ENCODE assay signal across 7 cellular contexts in the genomic region with DNA sequence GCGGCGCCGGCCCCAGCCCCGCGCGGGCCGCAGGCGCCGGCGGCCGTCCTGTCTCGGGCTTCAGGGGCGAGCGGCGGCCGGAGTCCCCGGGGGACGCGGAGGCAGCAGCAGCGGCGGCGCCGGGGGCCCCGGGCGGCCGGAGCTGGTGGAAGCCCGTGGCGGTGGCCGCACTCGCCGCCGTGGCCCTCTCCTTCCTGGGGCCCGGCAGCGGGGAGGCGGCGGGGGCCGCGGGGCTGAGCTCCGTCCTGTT. TPM values are rescaled to one million over a fixed set of nuclear protein-coding genes. Genes with fewer than 3 reads are reported as not detected.
DNase-seq lines count a peak whose midpoint lies in the region; ATAC-seq and TF ChIP-seq lines count a peak whose summit lies in the region.
"Not testable (repeated sequence)": the region's sequence is repeated elsewhere in the genome, so short reads cannot be mapped to it uniquely, and the experiment has no call there.

No MANE protein-coding gene starts in this region.

- TF ChIP-seq POLR2A in Peyer's patch (IDR thresholded peaks at IDR 0.05); prostate gland (IDR thresholded peaks at IDR 0.05): not testable (repeated sequence)

- ATAC-seq in GM18519 (IDR thresholded peaks at IDR 0.05; ENCODE audit: low FRiP score, unreplicated experiment), result peak; percentile 5
- ATAC-seq in GM21786 (IDR thresholded peaks at IDR 0.05; ENCODE audit: unreplicated experiment), result peak; percentile 1
- ATAC-seq in HG03175 (IDR thresholded peaks at IDR 0.05; ENCODE audit: unreplicated experiment), result peak; percentile 19

- TF ChIP-seq CTCF in Peyer's patch (IDR thresholded peaks at IDR 0.05); colonic mucosa (IDR thresholded peaks at IDR 0.05); prostate gland (IDR thresholded peaks at IDR 0.05): not testable (repeated sequence)

- H3K27ac ChIP-seq in Peyer's patch (peak overlapping the region; percentile 83 to 93 (median 86)), colonic mucosa (peak overlapping the region; percentile 63), prostate gland (peak overlapping the region; percentile 85 to 95)
- not testable (repeated sequence) for H3K27ac ChIP-seq in iPS-18a (ENCODE audit: low read length)

- H3K9ac ChIP-seq in colonic mucosa (ENCODE audit: low read depth in 2 of 2, low read length in 2 of 2), result peak overlapping the region in 1 of 2 donors; percentile 77
- not testable (repeated sequence) for H3K9ac ChIP-seq in iPS-18a (ENCODE audit: low read length)

- H3K9me3 ChIP-seq in Peyer's patch; colonic mucosa; iPS-18a (ENCODE audit: control insufficient read depth, low read depth, low read length); prostate gland: not testable (repeated sequence)

- not testable (repeated sequence) for H3K27me3 ChIP-seq in Peyer's patch; colonic mucosa; prostate gland (replicated peaks; ENCODE audit: insufficient read depth)
- H3K27me3 ChIP-seq in iPS-18a (ENCODE audit: control insufficient read depth, insufficient read depth, low read length), result peaks cover 53% of the 10 kb centered on the region

- H3K4me1 ChIP-seq in Peyer's patch, result peaks cover 0 to 19% (median 4%) of the 10 kb centered on the region in 4 donors
- H3K4me1 ChIP-seq in colonic mucosa; prostate gland (replicated peaks): not testable (repeated sequence)
- H3K4me1 ChIP-seq in iPS-18a (ENCODE audit: control insufficient read depth, low read depth, low read length), result peaks cover 19% of the 10 kb centered on the region

- not testable (repeated sequence) for DNase-seq in Peyer's patch; colonic mucosa; prostate gland (ENCODE audit: low spot score)

- 0% methylated on average over 22 of the region's 39 CpGs for WGBS in prostate gland

- intact Hi-C loops in colonic mucosa (cut with DNase I), result loop anchor here (10.0 kb wide), 1 partner anchor 185 kb away; a partner anchor contains a TSS
- intact Hi-C loops in prostate gland (cut with DNase I), result loop anchor here (5.0 to 10.0 kb wide), 4 partner anchors 188 to 825 kb away; a partner anchor contains a TSS

- H3K4me3 ChIP-seq in Peyer's patch, result peak overlapping the region; percentile 61 to 93 (median 74)
- H3K4me3 ChIP-seq in colonic mucosa, result peak overlapping the region; percentile 67
- H3K4me3 ChIP-seq in iPS-18a (ENCODE audit: low read length), result peak overlapping the region; percentile 73
- peak overlapping the region; percentile 82 for H3K4me3 ChIP-seq in prostate gland

- not testable (repeated sequence) for H3K36me3 ChIP-seq in Peyer's patch; colonic mucosa; iPS-18a (ENCODE audit: control insufficient read depth, low read depth, low read length); prostate gland

RNA-seq across cellular contexts. Expression of a gene that starts 0.4 kb away (rescaled TPM):
- total RNA-seq in Peyer's patch (10 to 100 TPM; 12.4 to 92.4 (median 17.8) TPM), colonic mucosa (10 to 100 TPM; 13.3 to 30.6 TPM), prostate gland (10 to 100 TPM; 26.4 to 49.5 TPM)

RNA-seq across cellular contexts. Expression of a gene that starts 6.0 kb away (rescaled TPM):
- total RNA-seq in Peyer's patch (10 to 100 TPM; 10.9 to 32.2 (median 12.7) TPM), colonic mucosa (10 to 100 TPM; 12.2 to 22.4 TPM), prostate gland (10 to 100 TPM; 28.9 to 35.2 TPM)
